Comparison of ENCODE assay signal across 17 cellular contexts in the genomic region with DNA sequence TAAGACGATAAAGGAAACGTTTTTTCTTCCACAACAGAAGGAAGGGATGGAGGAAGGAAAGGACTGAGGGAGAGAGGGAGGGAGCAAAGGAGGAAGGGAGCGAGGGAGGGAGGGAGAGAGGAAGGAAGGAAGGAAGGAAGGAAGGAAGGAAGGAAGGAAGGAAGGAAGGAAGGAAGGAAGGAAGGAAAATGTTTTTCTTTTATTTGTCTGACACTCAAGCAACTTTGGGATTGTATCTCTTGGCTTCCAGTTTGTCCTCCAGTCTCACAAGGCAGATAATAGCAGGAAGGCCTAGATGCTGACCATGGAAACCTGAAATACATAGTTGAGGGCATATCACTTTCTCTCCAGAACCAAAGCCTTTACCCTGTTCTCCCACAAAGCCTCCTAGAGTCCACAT.
A peak's percentile ranks its signal among the peaks of the same experiment; 100 is the strongest.
DNase-seq lines count a peak whose midpoint lies in the region; ATAC-seq and TF ChIP-seq lines count a peak whose summit lies in the region.
"Had no signal": no experiment of that assay in that cellular context is flagged by ENCODE, and none has a peak within 500 bp of the region (broad histone marks: within the 10 kb centered on the region; RNA-seq: fewer than 3 reads in every experiment).

No MANE protein-coding gene starts in this region.

- peak; percentile 96 for DNase-seq in A673 (ENCODE audit: low spot score)
- no peak for DNase-seq in HCT116 (ENCODE audit: low read depth, low spot score)
- DNase-seq in SK-N-MC (ENCODE audit: low read depth, low spot score): peak; percentile 81
- DNase-seq in trophoblast cell: no peak
- no peak for DNase-seq in superior temporal gyrus (ENCODE audit: extremely low spot score)
- DNase-seq: AML-193; CD4-positive, alpha-beta T cell; DND-41; EL; GM23248; HFFc6; KG1 had no signal

- H3K4me2 ChIP-seq in HCT116 (ENCODE audit: low read length) (peak overlapping the region; percentile 58; the same call in 1 of the 2 replicates), trophoblast cell (ENCODE audit: low read length) (no peak overlapping the region)

- H4K8ac ChIP-seq in trophoblast cell (ENCODE audit: low read depth, low read length): no peak overlapping the region

- H3K27me3 ChIP-seq in A673 (replicated peaks; ENCODE audit: insufficient read depth, low read depth, low read length, poor library complexity) (no peaks in the 10 kb centered on the region), HCT116 (ENCODE audit: insufficient read depth, low read length) (no peaks in the 10 kb centered on the region), trophoblast cell (ENCODE audit: insufficient read depth, low read length) (no peaks in the 10 kb centered on the region)

- peak overlapping the region; percentile 24 for H2BK120ac ChIP-seq in trophoblast cell (ENCODE audit: insufficient read depth, low read length, poor library complexity)

- H3K79me1 ChIP-seq in trophoblast cell (ENCODE audit: low read length): peaks cover 3% of the 10 kb centered on the region

- H3K14ac ChIP-seq in trophoblast cell (ENCODE audit: low read length): no peak overlapping the region

- no peaks in the 10 kb centered on the region for H3K36me3 ChIP-seq in A673 (ENCODE audit: insufficient read depth, low read length, poor library complexity, severe bottlenecking)
- no peaks in the 10 kb centered on the region for H3K36me3 ChIP-seq in HCT116 (ENCODE audit: control insufficient read depth in 1 of 2, insufficient read depth in 2 of 2, low read length in 2 of 2)
- no peaks in the 10 kb centered on the region for H3K36me3 ChIP-seq in SK-N-MC (ENCODE audit: insufficient read depth, low read length)
- H3K36me3 ChIP-seq in trophoblast cell (ENCODE audit: control insufficient read depth in 1 of 2, insufficient read depth in 2 of 2, low read length in 2 of 2): no peaks in the 10 kb centered on the region
- H3K36me3 ChIP-seq: HAP-1 had no signal

- no peak for TF ChIP-seq CTCF in A673 (conservative IDR thresholded peaks at IDR 0.05; ENCODE audit: low read depth, low read length)
- TF ChIP-seq CTCF in HCT116 (IDR thresholded peaks at IDR 0.05 in 2 of 3, conservative IDR thresholded peaks at IDR 0.05 in 1 of 3; ENCODE audit: borderline replicate concordance in 1 of 3, insufficient read depth in 1 of 3, low read depth in 2 of 3, low read length in 2 of 3): no peak

- intact Hi-C loops in A673 (cut with micrococcal nuclease; ENCODE audit: unreplicated experiment) (loop anchor here (2.0 to 5.0 kb wide), 3 partner anchors 56 to 518 kb away; no protein-coding TSS in a partner anchor), HCT116 (cut with micrococcal nuclease) (no loop called here)

- H3K79me2 ChIP-seq in HCT116 (ENCODE audit: insufficient read depth, low read length): peaks cover 8% of the 10 kb centered on the region; the same call in 1 of the 2 replicates
- no peaks in the 10 kb centered on the region for H3K79me2 ChIP-seq in trophoblast cell (ENCODE audit: control insufficient read depth, insufficient read depth, low read length, poor library complexity)

- peak overlapping the region; percentile 11 for H4K91ac ChIP-seq in trophoblast cell (ENCODE audit: low read depth, low read length)

- WGBS in trophoblast cell (ENCODE audit: extremely low coverage, insufficient coverage, insufficient read length): no CpG with 5 or more reads among the region's 3 CpGs

- no TSS peak for BruUV-seq in A673 (replicated peaks; lab: Mats Ljungman, UMichigan)
- no TSS peak for BruUV-seq in HCT116 (replicated peaks; lab: Mats Ljungman, UMichigan)

- H3K9ac ChIP-seq in HCT116 (ENCODE audit: low read length): peak overlapping the region; percentile 63
- H3K9ac ChIP-seq in SK-N-MC (ENCODE audit: insufficient read length): peak overlapping the region; percentile 45
- no peak overlapping the region for H3K9ac ChIP-seq in trophoblast cell (ENCODE audit: low read length)
- H3K9ac ChIP-seq: GM23248 had no signal

- no peak overlapping the region for H2AFZ ChIP-seq in HCT116 (ENCODE audit: low read depth, low read length, poor library complexity, severe bottlenecking)
- no peak overlapping the region for H2AFZ ChIP-seq in trophoblast cell (ENCODE audit: insufficient read depth, low read length, poor library complexity)
- H2AFZ ChIP-seq: GM23248 had no signal

- H3K4me3 ChIP-seq in A673 (ENCODE audit: low read depth, low read length, poor library complexity, severe bottlenecking) (no peak overlapping the region), HCT116 (replicated peaks in 1 of 2; ENCODE audit: low read depth in 1 of 2, low read length in 2 of 2) (no peak overlapping the region), SK-N-MC (peak overlapping the region; percentile 36; the same call in 1 of the 2 replicates), trophoblast cell (ENCODE audit: low read depth, low read length) (no peak overlapping the region)
- H3K4me3 ChIP-seq: GM12878, GM23248, HAP-1 had no signal

- H3K4ac ChIP-seq in trophoblast cell (ENCODE audit: low read depth, low read length): no peak overlapping the region

- no peak for TF ChIP-seq RAD21 in HCT116 (IDR thresholded peaks at IDR 0.05; ENCODE audit: low read depth)

- RAD21 ChIA-PET in HCT116 (lab: Charles Lee; ENCODE audit: low non-redundant PET in 1 of 2, low total read pairs in 2 of 2, uncharacterized antibody in 2 of 2, unreplicated experiment in 2 of 2): no interaction called here

- peak overlapping the region; percentile 13 for H2BK12ac ChIP-seq in trophoblast cell (ENCODE audit: low read length)

- TF ChIP-seq POLR2A in HCT116 (IDR thresholded peaks at IDR 0.05; ENCODE audit: borderline replicate concordance, extremely low read depth, insufficient read depth, insufficient read length): no peak

- POLR2A ChIA-PET in A673 (lab: Charles Lee; ENCODE audit: low non-redundant PET): interaction anchor here (0.7 kb wide), 1 partner anchor 18 kb away, joined by 3 read pairs; no protein-coding TSS in a partner anchor
- POLR2A ChIA-PET in HCT116 (lab: Charles Lee): no interaction called here

- H3K23ac ChIP-seq in trophoblast cell (ENCODE audit: low read length): no peak overlapping the region

- H3K9me2 ChIP-seq in HCT116 (ENCODE audit: insufficient read depth): no peaks in the 10 kb centered on the region

- no peak for ATAC-seq in HCT116
- ATAC-seq in GM21423 (IDR thresholded peaks at IDR 0.05; ENCODE audit: unreplicated experiment): no peak
- ATAC-seq in HG03097 (IDR thresholded peaks at IDR 0.05; ENCODE audit: low FRiP score, unreplicated experiment): no peak
- ATAC-seq: GM12878 had no signal

- peak overlapping the region; percentile 96 for H3K27ac ChIP-seq in A673 (ENCODE audit: low read depth, low read length, poor library complexity, severe bottlenecking)
- peak overlapping the region; percentile 88 for H3K27ac ChIP-seq in HCT116 (ENCODE audit: low read depth, low read length)
- peak overlapping the region; percentile 98 for H3K27ac ChIP-seq in SK-N-MC
- no peak overlapping the region for H3K27ac ChIP-seq in trophoblast cell (ENCODE audit: low read depth, low read length)
- H3K27ac ChIP-seq: C4-2B, GM23248 had no signal

- H4K12ac ChIP-seq in trophoblast cell (ENCODE audit: low read depth, low read length): no peak overlapping the region

- no peaks in the 10 kb centered on the region for H3K9me3 ChIP-seq in A673 (ENCODE audit: low read depth, low read length, poor library complexity, severe bottlenecking)
- no peaks in the 10 kb centered on the region for H3K9me3 ChIP-seq in HCT116 (ENCODE audit: control insufficient read depth in 1 of 2, insufficient read depth in 1 of 2, low read depth in 1 of 2, low read length in 2 of 2)
- H3K9me3 ChIP-seq in SK-N-MC (ENCODE audit: low read depth, low read length): no peaks in the 10 kb centered on the region
- no peaks in the 10 kb centered on the region for H3K9me3 ChIP-seq in trophoblast cell (ENCODE audit: insufficient read depth, low read depth, low read length)
- H3K9me3 ChIP-seq: HAP-1 had no signal

- peaks cover 53% of the 10 kb centered on the region for H3K4me1 ChIP-seq in A673 (ENCODE audit: insufficient read depth, low read length, poor library complexity, severe bottlenecking)
- H3K4me1 ChIP-seq in HCT116 (ENCODE audit: control insufficient read depth in 1 of 2, insufficient read depth in 2 of 2, low read length in 2 of 2): peaks cover 58 to 82% of the 10 kb centered on the region in 2 experiments
- no peaks in the 10 kb centered on the region for H3K4me1 ChIP-seq in trophoblast cell (ENCODE audit: control insufficient read depth in 1 of 2, insufficient read depth in 2 of 2, low read length in 2 of 2)

- no peak overlapping the region for H2AK5ac ChIP-seq in trophoblast cell (ENCODE audit: low read length)

- CTCF ChIA-PET in A673 (lab: Charles Lee): interaction anchor here (0.7 kb wide), 1 partner anchor 1207 kb away, joined by 3 read pairs; no protein-coding TSS in a partner anchor
- CTCF ChIA-PET in HCT116 (lab: Charles Lee): no interaction called here

- H3K18ac ChIP-seq in trophoblast cell (ENCODE audit: low read length): no peak overlapping the region

- no peak overlapping the region for H2BK5ac ChIP-seq in trophoblast cell (ENCODE audit: low read depth, low read length, poor library complexity)

- H4K20me1 ChIP-seq in HCT116 (ENCODE audit: insufficient read depth): no peaks in the 10 kb centered on the region

TF ChIP-seq in HCT116, 20 proteins besides CTCF, POLR2A, EP300 and RAD21:
- TF ChIP-seq, protein P1, sequence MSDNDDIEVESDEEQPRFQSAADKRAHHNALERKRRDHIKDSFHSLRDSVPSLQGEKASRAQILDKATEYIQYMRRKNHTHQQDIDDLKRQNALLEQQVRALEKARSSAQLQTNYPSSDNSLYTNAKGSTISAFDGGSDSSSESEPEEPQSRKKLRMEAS (IDR thresholded peaks at IDR 0.05): no peak
- TF ChIP-seq CEBPB (IDR thresholded peaks at IDR 0.05; ENCODE audit: low read depth) (no peak), EZH2 (IDR thresholded peaks at IDR 0.05) (no peak)
- TF ChIP-seq, protein P2, sequence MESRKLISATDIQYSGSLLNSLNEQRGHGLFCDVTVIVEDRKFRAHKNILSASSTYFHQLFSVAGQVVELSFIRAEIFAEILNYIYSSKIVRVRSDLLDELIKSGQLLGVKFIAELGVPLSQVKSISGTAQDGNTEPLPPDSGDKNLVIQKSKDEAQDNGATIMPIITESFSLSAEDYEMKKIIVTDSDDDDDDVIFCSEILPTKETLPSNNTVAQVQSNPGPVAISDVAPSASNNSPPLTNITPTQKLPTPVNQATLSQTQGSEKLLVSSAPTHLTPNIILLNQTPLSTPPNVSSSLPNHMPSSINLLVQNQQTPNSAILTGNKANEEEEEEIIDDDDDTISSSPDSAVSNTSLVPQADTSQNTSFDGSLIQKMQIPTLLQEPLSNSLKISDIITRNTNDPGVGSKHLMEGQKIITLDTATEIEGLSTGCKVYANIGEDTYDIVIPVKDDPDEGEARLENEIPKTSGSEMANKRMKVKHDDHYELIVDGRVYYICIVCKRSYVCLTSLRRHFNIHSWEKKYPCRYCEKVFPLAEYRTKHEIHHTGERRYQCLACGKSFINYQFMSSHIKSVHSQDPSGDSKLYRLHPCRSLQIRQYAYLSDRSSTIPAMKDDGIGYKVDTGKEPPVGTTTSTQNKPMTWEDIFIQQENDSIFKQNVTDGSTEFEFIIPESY (IDR thresholded peaks at IDR 0.05; ENCODE audit: extremely low read depth, insufficient replicate concordance, low read length): no peak
TF ChIP-seq in HCT116: peak in this region for 0.

Comparison
In these comparisons a context has a peak if more than half of its experiments do, and no peak if none do; other contexts are left out.
1. DNase-seq: peak in A673 (single experiment) and SK-N-MC (single experiment); none in HCT116 (single experiment), trophoblast cell (0 of 2) and superior temporal gyrus (single experiment).